In the genomic region with DNA sequence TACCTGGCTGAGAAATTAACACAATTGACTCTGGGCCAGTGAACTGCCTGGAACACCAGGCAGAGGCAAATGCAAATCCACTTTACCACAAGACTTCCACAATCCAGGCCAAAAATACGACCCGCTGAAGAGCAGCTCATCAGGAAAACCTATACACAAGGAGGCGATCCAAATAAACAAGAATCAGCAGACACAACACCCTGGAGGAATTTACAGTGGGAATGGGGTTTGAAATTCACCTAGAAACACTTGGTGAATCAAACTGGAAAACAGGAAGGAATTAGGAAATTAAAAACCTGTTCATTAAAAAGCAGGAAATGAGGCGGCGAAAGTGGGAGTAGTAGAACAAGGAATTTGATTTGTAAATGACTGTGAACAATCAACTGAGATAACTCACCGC, we compare ENCODE assay signal across 21 cellular contexts. TPM values are rescaled to one million over a fixed set of nuclear protein-coding genes. Genes with fewer than 3 reads are reported as not detected.
DNase-seq lines count a peak whose midpoint lies in the region; ATAC-seq and TF ChIP-seq lines count a peak whose summit lies in the region.
"Had no signal": no experiment of that assay in that cellular context is flagged by ENCODE, and none has a peak within 500 bp of the region (broad histone marks: within the 10 kb centered on the region; RNA-seq: fewer than 3 reads in every experiment).

No MANE protein-coding gene starts in this region.

- H3K4me1 Mint-ChIP-seq in WTC11: peaks cover 14% of the 10 kb centered on the region

- H3K36me3 Mint-ChIP-seq in WTC11: peaks cover 32% of the 10 kb centered on the region

- peaks cover 16% of the 10 kb centered on the region for H3K4me1 ChIP-seq in A673 (ENCODE audit: insufficient read depth, low read length, poor library complexity, severe bottlenecking)
- peaks cover 27% of the 10 kb centered on the region for H3K4me1 ChIP-seq in mucosa of descending colon (ENCODE audit: low read depth)

- DNase-seq in A673 (ENCODE audit: low spot score) (peak; percentile 56), NCI-H1048 (lab: John Stamatoyannopoulos, UW) (peak; percentile 62), WTC11 (ENCODE audit: low spot score) (no peak), posterior vena cava (ENCODE audit: low spot score) (peak; percentile 6), NCI-H510A (lab: John Stamatoyannopoulos, UW) (no peak), mucosa of descending colon (no peak), NCI-H510A treated with DMSO at 0.1 percent for 48 hours (lab: John Stamatoyannopoulos, UW) (no peak)
- no peak for DNase-seq in activated naive CD4-positive, alpha-beta T cell treated with anti-CD3 and anti-CD28 coated beads, Interleukin-2, amount 50 U/mL, for 16 hours
- DNase-seq: Calu3; CD8-positive, alpha-beta memory T cell; DMS153; IMR-90; Kasumi-1; NCI-H1417 treated with DMSO at 0.1 percent for 48 hours; NCI-H187; NCI-H446 treated with DMSO at 0.1 percent for 48 hours; NCI-H774; OCI-M1; Right ventricle myocardium superior had no signal

- intact Hi-C loops in A673 (cut with micrococcal nuclease; ENCODE audit: unreplicated experiment) (no loop called here), posterior vena cava (cut with DNase I) (no loop called here), mucosa of descending colon (cut with DNase I, micrococcal nuclease) (no loop called here)

- no peaks in the 10 kb centered on the region for H3K27me3 ChIP-seq in A673 (replicated peaks; ENCODE audit: insufficient read depth, low read depth, low read length, poor library complexity)

- no TSS peak for BruUV-seq in A673 (replicated peaks; lab: Mats Ljungman, UMichigan)

- H3K9me3 Mint-ChIP-seq in WTC11: peaks cover 9% of the 10 kb centered on the region
- H3K9me3 Mint-ChIP-seq: CD8-positive, alpha-beta memory T cell had no signal

- H3K36me3 ChIP-seq in A673 (ENCODE audit: insufficient read depth, low read length, poor library complexity, severe bottlenecking) (no peaks in the 10 kb centered on the region), mucosa of descending colon (ENCODE audit: low read depth) (no peaks in the 10 kb centered on the region)

- POLR2A ChIA-PET in A673 (lab: Charles Lee; ENCODE audit: low non-redundant PET): no interaction called here
- POLR2A ChIA-PET in WTC11 (lab: Charles Lee): no interaction called here

- no peaks in the 10 kb centered on the region for H3K9me3 ChIP-seq in A673 (ENCODE audit: low read depth, low read length, poor library complexity, severe bottlenecking)
- no peaks in the 10 kb centered on the region for H3K9me3 ChIP-seq in mucosa of descending colon

- H3K27ac ChIP-seq in A673 (ENCODE audit: low read depth, low read length, poor library complexity, severe bottlenecking): no peak overlapping the region
- H3K27ac ChIP-seq: C4-2B had no signal

- TF ChIP-seq CTCF in A673 (conservative IDR thresholded peaks at IDR 0.05; ENCODE audit: low read depth, low read length): no peak
- TF ChIP-seq CTCF in WTC11 (IDR thresholded peaks at IDR 0.05): no peak
- no peak for TF ChIP-seq CTCF in mucosa of descending colon (IDR thresholded peaks at IDR 0.05)

- H3K27me3 Mint-ChIP-seq in WTC11 (ENCODE audit: low read depth): no peaks in the 10 kb centered on the region

- H3K4me3 ChIP-seq in A673 (ENCODE audit: low read depth, low read length, poor library complexity, severe bottlenecking): no peak overlapping the region
- H3K4me3 ChIP-seq in mucosa of descending colon: no peak overlapping the region

- H3K27ac Mint-ChIP-seq in WTC11: peak overlapping the region; percentile 80

- CTCF ChIA-PET in A673 (lab: Charles Lee): interaction anchor here (1.1 kb wide), 1 partner anchor 8 kb away, joined by 6 read pairs; no protein-coding TSS in a partner anchor
- CTCF ChIA-PET in WTC11 (lab: Charles Lee): interaction anchor here (0.7 to 2.5 kb wide), 3 partner anchors 8 to 73 kb away, joined by 3 to 6 read pairs (median 3); a partner anchor contains a TSS

- no peak overlapping the region for H3K4me3 Mint-ChIP-seq in WTC11
- H3K4me3 Mint-ChIP-seq: CD8-positive, alpha-beta memory T cell had no signal

- no peak for ATAC-seq in WTC11
- no peak for ATAC-seq in mucosa of descending colon

TF ChIP-seq in WTC11, 78 proteins besides CTCF, POLR2A, EP300 and RAD21:
- TF ChIP-seq TP53 (CRISPR knock-in tag; IDR thresholded peaks at IDR 0.05) (no peak), ZNF138 (CRISPR knock-in tag; conservative IDR thresholded peaks at IDR 0.05) (no peak), NR1H2 (CRISPR knock-in tag; IDR thresholded peaks at IDR 0.05) (no peak), ESRRA (CRISPR knock-in tag; IDR thresholded peaks at IDR 0.05; ENCODE audit: borderline replicate concordance) (no peak), TEAD1 (CRISPR knock-in tag; IDR thresholded peaks at IDR 0.05) (no peak), GTF2I (CRISPR knock-in tag; conservative IDR thresholded peaks at IDR 0.05) (no peak), SOX15 (CRISPR knock-in tag; IDR thresholded peaks at IDR 0.05) (no peak)
- TF ChIP-seq, protein P1, sequence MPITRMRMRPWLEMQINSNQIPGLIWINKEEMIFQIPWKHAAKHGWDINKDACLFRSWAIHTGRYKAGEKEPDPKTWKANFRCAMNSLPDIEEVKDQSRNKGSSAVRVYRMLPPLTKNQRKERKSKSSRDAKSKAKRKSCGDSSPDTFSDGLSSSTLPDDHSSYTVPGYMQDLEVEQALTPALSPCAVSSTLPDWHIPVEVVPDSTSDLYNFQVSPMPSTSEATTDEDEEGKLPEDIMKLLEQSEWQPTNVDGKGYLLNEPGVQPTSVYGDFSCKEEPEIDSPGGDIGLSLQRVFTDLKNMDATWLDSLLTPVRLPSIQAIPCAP (CRISPR knock-in tag; IDR thresholded peaks at IDR 0.05): no peak
- TF ChIP-seq, protein P2, sequence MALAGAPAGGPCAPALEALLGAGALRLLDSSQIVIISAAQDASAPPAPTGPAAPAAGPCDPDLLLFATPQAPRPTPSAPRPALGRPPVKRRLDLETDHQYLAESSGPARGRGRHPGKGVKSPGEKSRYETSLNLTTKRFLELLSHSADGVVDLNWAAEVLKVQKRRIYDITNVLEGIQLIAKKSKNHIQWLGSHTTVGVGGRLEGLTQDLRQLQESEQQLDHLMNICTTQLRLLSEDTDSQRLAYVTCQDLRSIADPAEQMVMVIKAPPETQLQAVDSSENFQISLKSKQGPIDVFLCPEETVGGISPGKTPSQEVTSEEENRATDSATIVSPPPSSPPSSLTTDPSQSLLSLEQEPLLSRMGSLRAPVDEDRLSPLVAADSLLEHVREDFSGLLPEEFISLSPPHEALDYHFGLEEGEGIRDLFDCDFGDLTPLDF (CRISPR knock-in tag; IDR thresholded peaks at IDR 0.05): no peak

RNA-seq across cellular contexts. Expression of a gene that starts 16.0 kb away (rescaled TPM):
- total RNA-seq in A673 (2021): 15.7 and 17.2 TPM in 2 replicates
- 26.7 to 34.0 TPM (median 27.7 TPM) in 3 replicates for total RNA-seq in WTC11 (2021)
- 10 to 100 TPM; 11.8 to 20.4 TPM for total RNA-seq in posterior vena cava
- total RNA-seq in mucosa of descending colon: 100 to 1,000 TPM in 1 of 3 donors, 10 to 100 TPM in 2; 81.4 to 210 (median 97.9) TPM
- total RNA-seq: SK-MEL-5 had no signal

RNA-seq across cellular contexts. Expression of a gene that starts 41.7 kb away (rescaled TPM):
- total RNA-seq in A673 (2021) (651 and 675 TPM in 2 replicates), WTC11 (2021) (481 to 548 TPM (median 496 TPM) in 3 replicates), posterior vena cava (100 to 1,000 TPM in 1 of 2 donors, 10 to 100 TPM in 1; 97.0 to 124 TPM), mucosa of descending colon (100 to 1,000 TPM; 120 to 155 (median 122) TPM)

RNA-seq across cellular contexts. Expression of a gene that starts 42.0 kb away (rescaled TPM):
- total RNA-seq in A673 (2021): 34.8 and 36.6 TPM in 2 replicates
- total RNA-seq in WTC11 (2021): 10.3 to 15.7 TPM (median 11.8 TPM) in 3 replicates
- total RNA-seq in posterior vena cava: 10 to 100 TPM; 10.6 to 17.2 TPM
- total RNA-seq in mucosa of descending colon: 10 to 100 TPM; 15.9 to 19.3 (median 16.3) TPM

Comparison
In these comparisons a context has a peak if more than half of its experiments do, and no peak if none do; other contexts are left out.
1. DNase-seq: peak in A673 (single experiment), NCI-H1048 (single experiment) and posterior vena cava (single experiment); none in WTC11 (single experiment), NCI-H510A (single experiment), mucosa of descending colon (0 of 3), activated naive CD4-positive, alpha-beta T cell treated with anti-CD3 and anti-CD28 coated beads, Interleukin-2, amount 50 U/mL, for 16 hours (single experiment) and NCI-H510A treated with DMSO at 0.1 percent for 48 hours (single experiment).